Comparison of ENCODE assay signal across 15 cellular contexts in the genomic region with DNA sequence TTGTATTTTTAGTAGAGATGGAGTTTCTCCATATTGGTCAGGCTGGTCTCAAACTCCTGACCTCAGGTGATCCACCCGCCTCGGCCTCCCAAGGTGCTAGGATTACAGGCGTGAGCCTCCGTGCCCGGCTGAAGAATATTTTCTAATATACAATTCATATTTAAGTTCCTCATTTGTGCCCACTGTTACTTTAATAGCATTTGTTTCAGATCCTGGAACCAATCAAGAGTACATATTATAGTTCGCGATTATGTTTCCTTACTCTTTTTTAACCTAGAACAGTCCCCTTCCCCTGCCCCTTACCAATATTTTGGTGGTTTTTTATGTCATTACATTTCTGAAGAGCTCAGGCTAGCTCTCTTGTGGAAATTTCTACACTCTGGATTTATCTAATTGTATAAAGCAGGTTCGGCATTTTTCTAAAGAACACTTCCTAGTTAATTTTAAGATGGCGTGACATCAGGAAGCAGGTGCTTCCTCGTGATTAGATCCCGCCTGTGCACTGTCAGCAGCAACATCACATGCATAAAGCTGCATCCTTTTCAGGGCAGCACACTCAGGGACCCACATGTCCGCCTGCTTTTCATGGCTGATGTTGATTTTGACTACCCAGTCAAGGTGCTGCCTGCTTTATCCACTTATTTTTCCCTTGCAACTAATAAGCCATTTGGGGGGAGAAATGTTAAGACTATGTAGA.
DNase-seq lines count a peak whose midpoint lies in the region; ATAC-seq lines count a peak whose summit lies in the region.
"Had no signal": no experiment of that assay in that cellular context is flagged by ENCODE, and none has a peak within 500 bp of the region (broad histone marks: within the 10 kb centered on the region; RNA-seq: fewer than 3 reads in every experiment).

No MANE protein-coding gene starts in this region.

- H3K27ac ChIP-seq in skeletal muscle tissue (ENCODE audit: low read depth, low read length): peak overlapping the region; percentile 56
- H3K27ac ChIP-seq: ovary had no signal

- no peak overlapping the region for H3K9ac ChIP-seq in skeletal muscle tissue (ENCODE audit: low read depth in 1 of 3, low read length in 3 of 3)

- CTCF ChIA-PET in T-cell (lab: Charles Lee): no interaction called here

- H3K36me3 Mint-ChIP-seq in T-cell: no peaks in the 10 kb centered on the region
- H3K36me3 Mint-ChIP-seq: brain had no signal

- peaks cover 0 to 3% (median 0%) of the 10 kb centered on the region in 3 donors for H3K9me3 ChIP-seq in skeletal muscle tissue (ENCODE audit: control insufficient read depth in 3 of 3, low read length in 3 of 3)
- H3K9me3 ChIP-seq: ovary, thoracic aorta had no signal

- no peak overlapping the region for H3K4me3 ChIP-seq in skeletal muscle tissue (ENCODE audit: low read length in 3 of 3)
- H3K4me3 ChIP-seq: GM23338, ovary, thoracic aorta had no signal

- ATAC-seq in T-cell (replicated peaks in 1 of 4): peak in 3 of 4 experiments; percentile 63 to 69 (median 69)
- ATAC-seq in GM21825 (IDR thresholded peaks at IDR 0.05; ENCODE audit: unreplicated experiment): no peak
- ATAC-seq in GM19467 (IDR thresholded peaks at IDR 0.05; ENCODE audit: unreplicated experiment): no peak
- ATAC-seq: GM23338 had no signal

- peak; percentile 27 for DNase-seq in DMS53 (lab: John Stamatoyannopoulos, UW)
- no peak for DNase-seq in DMS53 treated with DMSO at 0.1 percent for 48 hours (lab: John Stamatoyannopoulos, UW; ENCODE audit: unreplicated experiment)
- peak in 7 of 34 experiments; percentile 3 to 35 (median 7) for DNase-seq in T-cell
- DNase-seq in cardiac septum (ENCODE audit: low spot score): peak; percentile 47
- no peak for DNase-seq in NCI-H2171 treated with DMSO at 0.1 percent for 48 hours (lab: John Stamatoyannopoulos, UW)
- DNase-seq: DND-41, islet precursor cell, Karpas-422 had no signal

- intact Hi-C loops in cardiac septum (cut with DNase I): no loop called here

- peak overlapping the region in 2 of 3 donors; percentile 31 to 58 for H3K4me3 Mint-ChIP-seq in T-cell
- H3K4me3 Mint-ChIP-seq: brain, GM23338 had no signal

- H3K27ac Mint-ChIP-seq in T-cell: peak overlapping the region in 1 of 2 donors; percentile 19
- H3K27ac Mint-ChIP-seq: brain, GM23338 had no signal

- H3K27me3 ChIP-seq in skeletal muscle tissue (ENCODE audit: control insufficient read depth in 3 of 3, insufficient read depth in 3 of 3, low read length in 3 of 3): peaks cover 0 to 5% (median 0%) of the 10 kb centered on the region in 3 donors

- POLR2A ChIA-PET in T-cell (lab: Charles Lee): no interaction called here

- H3K9me3 Mint-ChIP-seq in T-cell: no peaks in the 10 kb centered on the region
- H3K9me3 Mint-ChIP-seq: GM23338 had no signal

- peaks cover 10 to 19% (median 12%) of the 10 kb centered on the region in 3 donors for H3K4me1 Mint-ChIP-seq in T-cell
- H3K4me1 Mint-ChIP-seq: brain had no signal

- peaks cover 9 to 47% of the 10 kb centered on the region in 2 donors for H3K27me3 Mint-ChIP-seq in T-cell

- H3K4me1 ChIP-seq in skeletal muscle tissue (ENCODE audit: control insufficient read depth in 3 of 3, insufficient read depth in 3 of 3, low read length in 3 of 3): no peaks in the 10 kb centered on the region

- H3K36me3 ChIP-seq in skeletal muscle tissue (ENCODE audit: control insufficient read depth in 3 of 3, insufficient read depth in 3 of 3, low read length in 3 of 3): no peaks in the 10 kb centered on the region
- H3K36me3 ChIP-seq: ovary, thoracic aorta had no signal

Comparison
In these comparisons a context has a peak if more than half of its experiments do, and no peak if none do; other contexts are left out.
1. DNase-seq: peak in DMS53 (single experiment) and cardiac septum (single experiment); none in DMS53 treated with DMSO at 0.1 percent for 48 hours (single experiment) and NCI-H2171 treated with DMSO at 0.1 percent for 48 hours (single experiment).
2. ATAC-seq: peak in T-cell (3 of 4); none in GM21825 (single experiment) and GM19467 (single experiment).